ENCODE assay signal across 8 cellular contexts in the genomic region with DNA sequence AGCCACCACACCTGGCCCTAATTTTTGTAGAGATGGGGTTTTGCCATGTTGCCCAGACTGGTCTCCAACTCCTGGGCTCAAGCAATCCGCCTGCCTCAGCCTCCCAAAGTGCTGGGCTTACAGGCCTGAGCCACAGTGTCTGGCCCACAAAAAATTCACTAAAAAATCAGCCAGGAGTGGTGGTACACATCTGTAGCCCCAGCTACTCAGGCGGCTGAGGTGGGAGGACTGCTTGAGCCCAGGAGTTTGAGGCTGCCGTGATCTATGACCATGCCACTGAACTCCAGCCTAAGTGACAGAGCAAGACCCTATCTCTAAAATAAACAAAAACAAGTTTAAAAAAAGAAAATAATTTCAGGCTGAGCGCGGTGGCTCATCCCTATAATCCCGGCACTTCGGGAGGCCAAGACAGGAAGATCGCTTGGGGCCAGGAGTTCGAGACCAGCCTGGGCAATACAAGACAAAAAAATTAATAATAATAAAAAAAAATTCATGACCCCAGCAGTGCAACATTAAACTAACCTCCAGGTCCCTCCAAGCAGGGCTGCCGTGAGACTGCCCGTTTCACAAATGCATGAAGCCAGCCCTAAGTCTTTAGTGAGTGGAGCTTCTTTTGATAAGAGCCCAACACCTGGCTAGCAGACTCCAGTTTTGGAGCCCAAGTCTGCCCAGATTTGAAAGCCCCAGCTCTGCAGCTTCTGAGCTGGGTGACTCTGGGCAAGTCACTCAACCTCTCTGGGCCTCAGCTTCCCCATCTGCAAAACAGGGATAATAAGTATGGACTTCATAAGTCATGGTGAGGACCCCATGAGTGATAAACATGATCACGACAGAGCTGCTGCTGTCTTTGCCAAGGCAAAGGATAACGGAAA. TPM values are rescaled to one million over a fixed set of nuclear protein-coding genes. Genes with fewer than 3 reads are reported as not detected.
DNase-seq lines count a peak whose midpoint lies in the region; ATAC-seq and TF ChIP-seq lines count a peak whose summit lies in the region.

No MANE protein-coding gene starts in this region.

- peak overlapping the region; percentile 44 for H3K4me3 ChIP-seq in GM12875 (ENCODE audit: low read depth, low read length)
- H3K4me3 ChIP-seq in WI38 (ENCODE audit: low read depth, low read length), result peak overlapping the region; percentile 93
- H3K4me3 ChIP-seq in fibroblast of mammary gland (ENCODE audit: control insufficient read depth, low read depth, low read length), result peak overlapping the region; percentile 88
- peak overlapping the region; percentile 95 for H3K4me3 ChIP-seq in skeletal muscle satellite cell (ENCODE audit: low read length)

- ATAC-seq in HG03439 (IDR thresholded peaks at IDR 0.05; ENCODE audit: unreplicated experiment), result no peak
- ATAC-seq in HG02610 (IDR thresholded peaks at IDR 0.05; ENCODE audit: unreplicated experiment), result no peak

- no peak for DNase-seq in fibroblast of mammary gland (ENCODE audit: low read depth)
- DNase-seq in NCI-H526 (lab: John Stamatoyannopoulos, UW), result no peak
- no peak for DNase-seq in SW480 (ENCODE audit: low spot score)

- no peaks in the 10 kb centered on the region for H3K27me3 ChIP-seq in skeletal muscle satellite cell (ENCODE audit: control insufficient read depth, insufficient read depth, low read length)

- H3K9ac ChIP-seq in skeletal muscle satellite cell (ENCODE audit: low read depth, low read length), result peak overlapping the region; percentile 98

- H3K9me3 ChIP-seq in skeletal muscle satellite cell (replicated peaks; ENCODE audit: low read length), result no peaks in the 10 kb centered on the region

- peaks cover 60% of the 10 kb centered on the region for H3K36me3 ChIP-seq in skeletal muscle satellite cell (ENCODE audit: insufficient read depth, low read length)

- peaks cover 59% of the 10 kb centered on the region for H3K4me1 ChIP-seq in skeletal muscle satellite cell (ENCODE audit: control insufficient read depth, insufficient read depth, low read length)

- TF ChIP-seq CTCF in GM12875 (IDR thresholded peaks at IDR 0.05; ENCODE audit: borderline replicate concordance, insufficient read depth, low read depth, low read length) (no peak), WI38 (IDR thresholded peaks at IDR 0.05; ENCODE audit: low read depth, low read length) (no peak), fibroblast of mammary gland (conservative IDR thresholded peaks at IDR 0.05; ENCODE audit: control insufficient read depth, insufficient read depth, low read depth, low read length) (no peak)

- H3K4me2 ChIP-seq in skeletal muscle satellite cell (ENCODE audit: low read length), result peak overlapping the region; percentile 93

RNA-seq across cellular contexts. Expression of a gene that starts 38.6 kb away (rescaled TPM):
- total RNA-seq in skeletal muscle satellite cell (2012; rRNA removed), result not detected in 2 replicates

RNA-seq across cellular contexts. Expression of a gene that starts 43.1 kb away (rescaled TPM):
- 2.8 and 3.5 TPM in 2 replicates for total RNA-seq in skeletal muscle satellite cell (2012; rRNA removed)

Comparison
In these comparisons a context has a peak if more than half of its experiments do, and no peak if none do; other contexts are left out.
1. H3K4me3 ChIP-seq: peak in every context shown above with its lines; median percentile 95 in skeletal muscle satellite cell; 93 in WI38; 88 in fibroblast of mammary gland; 44 in GM12875.